ENCODE assay signal across 8 cellular contexts in the genomic region with DNA sequence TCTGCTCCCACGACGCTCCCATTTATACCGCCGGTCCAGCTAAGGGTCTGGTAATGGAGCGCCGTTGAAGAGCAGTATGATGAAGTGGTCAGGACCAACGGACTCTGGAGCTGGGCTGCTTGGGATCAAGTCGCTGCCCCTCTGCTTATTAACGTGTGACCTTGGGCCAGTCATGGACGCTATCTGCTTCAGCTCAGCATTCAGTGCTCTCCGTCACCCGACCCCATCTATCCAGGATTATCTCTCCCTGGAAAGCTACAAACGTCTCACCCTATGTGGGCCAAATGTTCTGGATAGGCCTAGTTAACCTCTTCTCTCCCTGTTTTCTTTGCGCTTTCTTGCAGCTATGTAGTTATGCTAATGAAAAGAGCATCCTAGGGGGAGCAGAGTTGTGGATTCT. TPM values are rescaled to one million over a fixed set of nuclear protein-coding genes. Genes with fewer than 3 reads are reported as not detected.
DNase-seq lines count a peak whose midpoint lies in the region; ATAC-seq, FAIRE-seq and TF ChIP-seq lines count a peak whose summit lies in the region.

No MANE protein-coding gene starts in this region.

- FAIRE-seq in urothelium cell line (lab: Jason Lieb, UNC): no peak

- H3K4me3 ChIP-seq in IMR-90 (ENCODE audit: insufficient read depth, low read depth, low read length) (peak overlapping the region; percentile 68), brain microvascular endothelial cell (ENCODE audit: low read depth, low read length) (peak overlapping the region; percentile 88), lower lobe of right lung (peak overlapping the region; percentile 100)

- peak overlapping the region; percentile 76 for H2AK9ac ChIP-seq in IMR-90 (replicated peaks; ENCODE audit: low read depth, low read length, poor library complexity)

- peaks cover 9 to 33% of the 10 kb centered on the region in 2 experiments; a peak in 3 of 4 replicates for H3K79me1 ChIP-seq in IMR-90 (ENCODE audit: low read depth in 1 of 2, low read length in 2 of 2)

- H3K14ac ChIP-seq in IMR-90 (replicated peaks; ENCODE audit: low read depth, low read length): peak overlapping the region; percentile 61

- H2BK5ac ChIP-seq in IMR-90 (ENCODE audit: low read depth, low read length, poor library complexity, severe bottlenecking): no peak overlapping the region

- in situ Hi-C loops in IMR-90 (cut with MboI; ENCODE audit: low sequenced_read_pairs): no loop called here
- in situ Hi-C loops in brain microvascular endothelial cell (cut with HindIII; ENCODE audit: low pct_ligation_motif_present, low sequenced_read_pairs): no loop called here

- peak overlapping the region; percentile 98 for H2AFZ ChIP-seq in IMR-90 (replicated peaks; ENCODE audit: low read length, poor library complexity)

- H3K23ac ChIP-seq in IMR-90 (ENCODE audit: low read depth, low read length): peak overlapping the region; percentile 72

- peak overlapping the region; percentile 90 for H3K27ac Mint-ChIP-seq in Calu3 (ENCODE audit: unreplicated experiment)

- H3K9ac ChIP-seq in IMR-90 (ENCODE audit: low read depth, low read length): peak overlapping the region; percentile 58

- CTCF ChIA-PET in Calu3 (lab: Charles Lee) (interaction anchor here (0.7 to 2.9 kb wide), 6 partner anchors 12 to 364 kb away, joined by 3 to 9 read pairs (median 4); no protein-coding TSS in a partner anchor), IMR-90 (lab: Yijun Ruan, JAX) (interaction anchor here (1.9 kb wide), 1 partner anchor 16 kb away, joined by 11 read pairs; no protein-coding TSS in a partner anchor)

- H3K4ac ChIP-seq in IMR-90 (ENCODE audit: low read depth, low read length): peak overlapping the region; percentile 14

- peak overlapping the region; percentile 99 for H3K4me3 Mint-ChIP-seq in Calu3 (ENCODE audit: low read depth, unreplicated experiment)

- H3K36me3 ChIP-seq in IMR-90 (ENCODE audit: control insufficient read depth, insufficient read depth, low read length): no peaks in the 10 kb centered on the region
- H3K36me3 ChIP-seq in brain microvascular endothelial cell (replicated peaks): no peaks in the 10 kb centered on the region
- no peaks in the 10 kb centered on the region for H3K36me3 ChIP-seq in lower lobe of right lung

- H4K5ac ChIP-seq in IMR-90 (ENCODE audit: low read depth, low read length): no peak overlapping the region

- dilution Hi-C loops in IMR-90 (cut with HindIII; ENCODE audit: low sequenced_read_pairs, unreplicated experiment): no loop called here

- intact Hi-C loops in Calu3 (cut with micrococcal nuclease; ENCODE audit: unreplicated experiment) (no loop called here), IMR-90 (cut with micrococcal nuclease) (no loop called here), lower lobe of right lung (cut with DNase I) (no loop called here)

- peak overlapping the region; percentile 5 to 24; a peak in 2 of 4 replicates for H4K8ac ChIP-seq in IMR-90 (ENCODE audit: low read depth in 2 of 2, low read length in 2 of 2)

- no peaks in the 10 kb centered on the region for H3K27me3 Mint-ChIP-seq in Calu3 (ENCODE audit: unreplicated experiment)

- no peaks in the 10 kb centered on the region for H3K9me3 Mint-ChIP-seq in Calu3 (ENCODE audit: low read depth, unreplicated experiment)

- peaks cover 21% of the 10 kb centered on the region for H3K4me1 Mint-ChIP-seq in Calu3 (ENCODE audit: low read depth, unreplicated experiment)

- peak overlapping the region; percentile 84 for H3K4me2 ChIP-seq in IMR-90 (ENCODE audit: low read depth, low read length)

- H3K9me3 ChIP-seq in IMR-90 (ENCODE audit: control insufficient read depth, insufficient read depth, low read length) (no peaks in the 10 kb centered on the region), lower lobe of right lung (no peaks in the 10 kb centered on the region)

- H3K9me1 ChIP-seq in IMR-90 (ENCODE audit: insufficient read depth, low read length): peaks cover 7% of the 10 kb centered on the region

- H4K20me1 ChIP-seq in IMR-90 (ENCODE audit: insufficient read depth, low read length): peaks cover 4% of the 10 kb centered on the region; the same call in 1 of the 2 replicates

- DNase-seq in Calu3 (no peak), IMR-90 (peak; percentile 5), brain microvascular endothelial cell (peak; percentile 7), lower lobe of right lung (no peak), urothelium cell line (ENCODE audit: low spot score) (peak; percentile 32), DMS114 treated with DMSO at 0.1 percent for 48 hours (lab: John Stamatoyannopoulos, UW; ENCODE audit: unreplicated experiment) (no peak)

- no peak for TF ChIP-seq RAD21 in IMR-90 (IDR thresholded peaks at IDR 0.05; ENCODE audit: low read length)

- H3K27me3 ChIP-seq in IMR-90 (ENCODE audit: control insufficient read depth, insufficient read depth, low read length) (no peaks in the 10 kb centered on the region), brain microvascular endothelial cell (replicated peaks) (no peaks in the 10 kb centered on the region), lower lobe of right lung (ENCODE audit: low read depth) (no peaks in the 10 kb centered on the region)

- POLR2A ChIA-PET in IMR-90 (lab: Charles Lee; ENCODE audit: unreplicated experiment): interaction anchor here (0.5 kb wide), 1 partner anchor 22 kb away, joined by 9 read pairs; no protein-coding TSS in a partner anchor

- H2AK5ac ChIP-seq in IMR-90 (ENCODE audit: low read depth, low read length): no peak overlapping the region

- no peak overlapping the region for H2BK120ac ChIP-seq in IMR-90 (ENCODE audit: low read depth, low read length)

- BruUV-seq in Calu3 (replicated peaks; lab: Mats Ljungman, UMichigan) (TSS peak; percentile 53), IMR-90 (replicated peaks; lab: Mats Ljungman, UMichigan) (no TSS peak)

- H4K91ac ChIP-seq in IMR-90 (ENCODE audit: insufficient read depth, low read depth, low read length): 0 out of 2 replicates have a peak overlapping the region, but pooled peaks have one; percentile 19

- ATAC-seq in IMR-90 (ENCODE audit: low read depth) (peak; percentile 4), lower lobe of right lung (peak; percentile 33 to 49), HG03159 (IDR thresholded peaks at IDR 0.05; ENCODE audit: unreplicated experiment) (no peak), GM19023 (IDR thresholded peaks at IDR 0.05; ENCODE audit: unreplicated experiment) (no peak)

- H2BK20ac ChIP-seq in IMR-90 (ENCODE audit: low read depth, low read length): no peak overlapping the region

- H3K27ac ChIP-seq in IMR-90 (ENCODE audit: insufficient read depth, low read length) (peak overlapping the region; percentile 11; the same call in 1 of the 2 replicates), brain microvascular endothelial cell (no peak overlapping the region), lower lobe of right lung (no peak overlapping the region)

- TF ChIP-seq POLR2A in IMR-90 (IDR thresholded peaks at IDR 0.05; ENCODE audit: low read depth, low read length): no peak

- no peak overlapping the region for H3K18ac ChIP-seq in IMR-90 (ENCODE audit: low read depth, low read length)

- TF ChIP-seq CTCF in Calu3 (IDR thresholded peaks at IDR 0.05; ENCODE audit: unreplicated experiment) (no peak), IMR-90 (conservative IDR thresholded peaks at IDR 0.05; ENCODE audit: low read depth, low read length) (no peak), brain microvascular endothelial cell (IDR thresholded peaks at IDR 0.05; ENCODE audit: low read depth, low read length, missing control alignments) (no peak), lower lobe of right lung (IDR thresholded peaks at IDR 0.05) (no peak)

- peaks cover 38% of the 10 kb centered on the region for H3K36me3 Mint-ChIP-seq in Calu3 (ENCODE audit: insufficient read depth, unreplicated experiment)

- H3K56ac ChIP-seq in IMR-90 (ENCODE audit: extremely low read depth, insufficient read depth, low read length): peak overlapping the region; percentile 7; the same call in 1 of the 2 replicates

- WGBS in IMR-90 (ENCODE audit: extremely low coverage in 2 of 2, insufficient read length in 1 of 2), 2 experiments: 2% methylated on average over 6 of the region's 14 CpGs; no CpG with 5 or more reads in 1 of the 2 experiments

- no peaks in the 10 kb centered on the region; the same call in 1 of the 2 replicates for H3K4me1 ChIP-seq in IMR-90 (ENCODE audit: control insufficient read depth, insufficient read depth, low read length)
- H3K4me1 ChIP-seq in lower lobe of right lung: peaks cover 17% of the 10 kb centered on the region

- no peak overlapping the region for H2BK15ac ChIP-seq in IMR-90 (ENCODE audit: low read depth, low read length)

TF ChIP-seq in IMR-90, 13 proteins besides CTCF, POLR2A, EP300 and RAD21:
- TF ChIP-seq CEBPB (IDR thresholded peaks at IDR 0.05; ENCODE audit: low read depth, low read length) (no peak), RCOR1 (IDR thresholded peaks at IDR 0.05; ENCODE audit: insufficient replicate concordance, low read length) (no peak), MAZ (IDR thresholded peaks at IDR 0.05; ENCODE audit: borderline replicate concordance, low read depth, low read length) (no peak)
- TF ChIP-seq, protein P1, sequence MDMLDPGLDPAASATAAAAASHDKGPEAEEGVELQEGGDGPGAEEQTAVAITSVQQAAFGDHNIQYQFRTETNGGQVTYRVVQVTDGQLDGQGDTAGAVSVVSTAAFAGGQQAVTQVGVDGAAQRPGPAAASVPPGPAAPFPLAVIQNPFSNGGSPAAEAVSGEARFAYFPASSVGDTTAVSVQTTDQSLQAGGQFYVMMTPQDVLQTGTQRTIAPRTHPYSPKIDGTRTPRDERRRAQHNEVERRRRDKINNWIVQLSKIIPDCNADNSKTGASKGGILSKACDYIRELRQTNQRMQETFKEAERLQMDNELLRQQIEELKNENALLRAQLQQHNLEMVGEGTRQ (IDR thresholded peaks at IDR 0.05; ENCODE audit: low read depth, low read length): no peak

RNA-seq across cellular contexts. Expression of gene MSH2, which starts 0.9 kb away (rescaled TPM):
- total RNA-seq in Calu3 (2022) (47.2 and 55.3 TPM in 2 replicates), IMR-90 (2012; rRNA removed) (22.6 and 33.3 TPM in 2 replicates), lower lobe of right lung (13.1 TPM)
- polyA plus RNA-seq in IMR-90 (2012; rRNA removed): 10.7 and 13.8 TPM in 2 replicates
- 2.0 and 3.2 TPM in 2 replicates for polyA plus RNA-seq in IMR-90 (2012; cell fraction: cytosol; rRNA removed)
- polyA plus RNA-seq in IMR-90 (2012; cell fraction: nucleus; rRNA removed; ENCODE audit: low replicate concordance): 0.75 and 4.6 TPM in 2 replicates

RNA-seq across cellular contexts. Expression of gene EPCAM, which starts 34.7 kb away (rescaled TPM):
- 455 and 465 TPM in 2 replicates for total RNA-seq in Calu3 (2022)
- total RNA-seq in IMR-90 (2012; rRNA removed): 0.18 and 0.28 TPM in 2 replicates
- 0.09 and 0.27 TPM in 2 replicates for polyA plus RNA-seq in IMR-90 (2012; rRNA removed)
- polyA plus RNA-seq in IMR-90 (2012; cell fraction: cytosol; rRNA removed): 0.05 TPM in 1 of 2 replicates, not detected in the other
- not detected in 2 replicates for polyA plus RNA-seq in IMR-90 (2012; cell fraction: nucleus; rRNA removed; ENCODE audit: low replicate concordance)
- 104 TPM for total RNA-seq in lower lobe of right lung

Comparison
In these comparisons a context has a peak if more than half of its experiments do, and no peak if none do; other contexts are left out.
1. DNase-seq: peak in IMR-90 (single experiment), brain microvascular endothelial cell (single experiment) and urothelium cell line (single experiment); none in Calu3 (single experiment), lower lobe of right lung (single experiment) and DMS114 treated with DMSO at 0.1 percent for 48 hours (single experiment).
2. ATAC-seq: peak in IMR-90 (single experiment) and lower lobe of right lung (2 of 2); none in HG03159 (single experiment) and GM19023 (single experiment).
3. RNA of gene EPCAM, which starts 34.7 kb away (total RNA-seq): 455 to 465 TPM in Calu3 and 104 TPM in lower lobe of right lung (single experiment); 0.18 to 0.28 TPM in IMR-90; every median in the first group is over 10 times any median in the second.
4. Peak in every context shown above with its lines, with median percentiles within 50 percentile points of each other: H3K4me3 ChIP-seq.